1 cellular context compared by ENCODE assay signal in the genomic region with DNA sequence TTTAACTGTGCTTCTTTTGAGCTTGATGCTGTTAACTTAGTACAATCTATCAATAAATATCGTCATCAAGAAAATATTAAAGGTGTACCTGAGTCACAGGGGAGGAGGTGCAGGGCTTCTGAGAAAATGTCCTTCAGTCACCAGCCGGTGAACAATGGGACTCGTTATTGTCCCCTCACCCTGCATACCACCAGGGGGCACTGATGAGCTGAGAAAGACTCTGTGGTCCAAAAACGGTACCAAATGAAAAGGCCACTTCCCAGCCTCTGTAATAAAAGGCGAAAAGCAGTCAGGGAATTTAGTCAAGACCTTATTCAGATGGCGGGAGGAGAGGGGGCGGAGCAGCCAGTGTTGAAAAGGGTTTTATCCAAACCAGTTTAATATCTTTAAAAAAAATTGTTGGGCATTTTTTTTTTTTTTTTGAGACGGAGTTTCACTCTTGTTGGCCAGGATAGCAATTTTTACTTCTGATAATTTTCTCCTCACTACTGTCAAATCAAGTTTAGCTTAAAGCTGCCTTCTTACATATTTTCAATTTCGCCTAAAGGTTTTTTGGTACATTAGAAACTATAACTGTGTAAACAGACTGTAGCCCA.
TF ChIP-seq lines count a peak whose summit lies in the region.

No MANE protein-coding gene starts in this region.

TF ChIP-seq in GM23338, 12 proteins besides CTCF, POLR2A, EP300 and RAD21 (continued from another document):
- TF ChIP-seq, protein P1, sequence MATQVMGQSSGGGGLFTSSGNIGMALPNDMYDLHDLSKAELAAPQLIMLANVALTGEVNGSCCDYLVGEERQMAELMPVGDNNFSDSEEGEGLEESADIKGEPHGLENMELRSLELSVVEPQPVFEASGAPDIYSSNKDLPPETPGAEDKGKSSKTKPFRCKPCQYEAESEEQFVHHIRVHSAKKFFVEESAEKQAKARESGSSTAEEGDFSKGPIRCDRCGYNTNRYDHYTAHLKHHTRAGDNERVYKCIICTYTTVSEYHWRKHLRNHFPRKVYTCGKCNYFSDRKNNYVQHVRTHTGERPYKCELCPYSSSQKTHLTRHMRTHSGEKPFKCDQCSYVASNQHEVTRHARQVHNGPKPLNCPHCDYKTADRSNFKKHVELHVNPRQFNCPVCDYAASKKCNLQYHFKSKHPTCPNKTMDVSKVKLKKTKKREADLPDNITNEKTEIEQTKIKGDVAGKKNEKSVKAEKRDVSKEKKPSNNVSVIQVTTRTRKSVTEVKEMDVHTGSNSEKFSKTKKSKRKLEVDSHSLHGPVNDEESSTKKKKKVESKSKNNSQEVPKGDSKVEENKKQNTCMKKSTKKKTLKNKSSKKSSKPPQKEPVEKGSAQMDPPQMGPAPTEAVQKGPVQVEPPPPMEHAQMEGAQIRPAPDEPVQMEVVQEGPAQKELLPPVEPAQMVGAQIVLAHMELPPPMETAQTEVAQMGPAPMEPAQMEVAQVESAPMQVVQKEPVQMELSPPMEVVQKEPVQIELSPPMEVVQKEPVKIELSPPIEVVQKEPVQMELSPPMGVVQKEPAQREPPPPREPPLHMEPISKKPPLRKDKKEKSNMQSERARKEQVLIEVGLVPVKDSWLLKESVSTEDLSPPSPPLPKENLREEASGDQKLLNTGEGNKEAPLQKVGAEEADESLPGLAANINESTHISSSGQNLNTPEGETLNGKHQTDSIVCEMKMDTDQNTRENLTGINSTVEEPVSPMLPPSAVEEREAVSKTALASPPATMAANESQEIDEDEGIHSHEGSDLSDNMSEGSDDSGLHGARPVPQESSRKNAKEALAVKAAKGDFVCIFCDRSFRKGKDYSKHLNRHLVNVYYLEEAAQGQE (IDR thresholded peaks at IDR 0.05; ENCODE audit: unreplicated experiment) = no peak
- no peak for TF ChIP-seq EZH2 (IDR thresholded peaks at IDR 0.05; ENCODE audit: low read depth, unreplicated experiment)
- TF ChIP-seq JUNB (IDR thresholded peaks at IDR 0.05; ENCODE audit: unreplicated experiment) = no peak
TF ChIP-seq in GM23338: peak in this region for 0.
